In the genomic region with DNA sequence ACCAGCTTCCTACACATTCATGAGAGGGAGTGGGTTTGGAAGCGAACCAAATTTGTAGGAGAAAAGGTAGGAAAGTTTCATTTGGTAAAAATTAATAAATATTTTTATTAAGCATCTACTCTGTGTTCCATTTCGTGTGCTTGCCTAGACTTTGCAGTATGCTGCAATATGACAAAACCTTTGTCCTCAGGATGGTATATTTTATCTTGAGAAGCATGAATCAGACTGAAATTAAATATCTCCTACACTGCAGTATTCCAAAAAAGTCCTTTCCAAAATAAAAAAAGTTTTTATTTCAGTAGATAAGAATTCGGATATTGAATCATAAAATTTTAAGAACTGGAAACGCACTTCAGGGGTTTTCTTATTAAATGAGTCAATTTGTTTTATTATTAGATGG, we compare ENCODE assay signal across 19 cellular contexts.
"Had no signal": no experiment of that assay in that cellular context is flagged by ENCODE, and none has a peak within 500 bp of the region (broad histone marks: within the 10 kb centered on the region; RNA-seq: fewer than 3 reads in every experiment).

No MANE protein-coding gene starts in this region.

- H3K27ac ChIP-seq: SJCRH30 had no signal

- H3K9me3 ChIP-seq: SJCRH30 had no signal

- H3K36me3 ChIP-seq: SJCRH30 had no signal

- H3K4me1 ChIP-seq: SJCRH30 had no signal

- H3K27me3 ChIP-seq: SJCRH30 had no signal

- H3K4me3 ChIP-seq: SJCRH30 had no signal

- DNase-seq: KBM-7, MV-4-11, NCI-H1048, NCI-H1105, NCI-H1417, NCI-H146, NCI-H1694 treated with DMSO at 0.1 percent for 48 hours, NCI-H1930, NCI-H2081, NCI-H2107, NCI-H2227 treated with DMSO at 0.1 percent for 48 hours, NCI-H446, NCI-H510A, NCI-H524 treated with DMSO at 0.1 percent for 48 hours, NCI-H69, NCI-H774, SHP77 treated with DMSO at 0.1 percent for 48 hours, SJCRH30, T-helper 1 cell had no signal
